ENCODE assay signal across 18 cellular contexts in the genomic region with DNA sequence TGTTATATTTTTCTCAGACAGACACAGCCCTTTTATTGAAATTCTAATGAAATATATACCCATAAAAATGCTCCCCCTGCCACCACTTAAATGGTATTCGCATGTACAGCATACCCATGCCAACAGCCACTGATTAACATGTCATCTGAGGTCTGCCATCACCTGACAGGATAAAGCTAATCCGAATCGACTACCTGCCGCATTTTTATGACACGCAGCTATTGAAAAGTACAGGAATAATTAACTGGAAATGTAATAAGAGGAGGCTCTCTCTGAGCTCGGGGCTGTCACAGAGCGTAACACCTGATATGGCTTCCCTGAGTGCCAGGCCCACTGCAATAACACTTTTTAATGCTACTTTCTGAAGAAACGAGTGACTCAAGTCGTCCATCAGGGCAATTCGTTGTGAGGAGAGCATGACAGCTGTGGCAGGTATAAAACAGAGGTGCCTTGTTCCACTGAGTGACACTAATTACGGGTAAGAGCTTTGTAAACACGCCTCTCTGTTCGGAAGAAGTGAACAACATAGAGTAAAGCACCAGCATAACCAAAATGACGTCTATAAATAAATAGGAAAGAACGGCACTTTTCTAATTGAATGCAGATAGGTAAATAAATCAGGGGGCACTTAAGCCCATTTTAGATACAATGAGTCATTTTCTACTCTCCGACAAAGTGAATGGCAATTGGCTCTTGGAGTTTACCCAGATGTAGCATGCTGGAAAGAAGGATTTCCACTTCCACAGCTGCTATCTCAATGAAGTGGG. TPM values are rescaled to one million over a fixed set of nuclear protein-coding genes. Genes with fewer than 3 reads are reported as not detected.
DNase-seq lines count a peak whose midpoint lies in the region; ATAC-seq and TF ChIP-seq lines count a peak whose summit lies in the region.
"Had no signal": no experiment of that assay in that cellular context is flagged by ENCODE, and none has a peak within 500 bp of the region (broad histone marks: within the 10 kb centered on the region; RNA-seq: fewer than 3 reads in every experiment).

No MANE protein-coding gene starts in this region.

- H3K27ac ChIP-seq in prostate gland = no peak overlapping the region
- H3K27ac ChIP-seq: 22Rv1, lower lobe of right lung had no signal

- no peak for TF ChIP-seq CTCF in prostate gland (IDR thresholded peaks at IDR 0.05)

- H3K4me1 ChIP-seq in prostate gland (replicated peaks) = no peaks in the 10 kb centered on the region
- H3K4me1 ChIP-seq: lower lobe of right lung had no signal

- H3K9me3 ChIP-seq in prostate gland = no peaks in the 10 kb centered on the region
- H3K9me3 ChIP-seq: heart right ventricle, lower lobe of right lung had no signal

- TF ChIP-seq POLR2A in prostate gland (IDR thresholded peaks at IDR 0.05) = no peak

- DNase-seq in DMS 273 (lab: John Stamatoyannopoulos, UW; ENCODE audit: unreplicated experiment) (peak; percentile 24), DMS 273 treated with DMSO at 0.1 percent for 48 hours (lab: John Stamatoyannopoulos, UW) (no peak), NCI-H2081 treated with DMSO at 0.1 percent for 48 hours (lab: John Stamatoyannopoulos, UW) (peak; percentile 89), SHP77 treated with DMSO at 0.1 percent for 48 hours (lab: John Stamatoyannopoulos, UW) (peak; percentile 99), renal cortical epithelial cell (ENCODE audit: low read depth) (peak; percentile 23), prostate gland (ENCODE audit: low spot score) (no peak), NCI-H1694 treated with DMSO at 0.1 percent for 48 hours (lab: John Stamatoyannopoulos, UW) (no peak)
- DNase-seq: activated CD4-positive, alpha-beta T cell treated with anti-CD3 and anti-CD28 coated beads for 4 hours; activated T-cell treated with anti-CD3 and anti-CD28 coated beads, Interleukin-2, amount 50 U/mL, for 24 hours; CD8-positive, alpha-beta T cell; erythroblast; heart right ventricle; lower lobe of right lung; NCI-H1694; T-helper 2 cell had no signal

- no peaks in the 10 kb centered on the region for H3K27me3 ChIP-seq in prostate gland (replicated peaks; ENCODE audit: insufficient read depth)

- H3K4me3 ChIP-seq in prostate gland = no peak overlapping the region
- H3K4me3 ChIP-seq: heart right ventricle, lower lobe of right lung had no signal

- no peak for ATAC-seq in HG02623 (IDR thresholded peaks at IDR 0.05; ENCODE audit: unreplicated experiment)
- ATAC-seq: CD8-positive, alpha-beta T cell; HepG2; lower lobe of right lung had no signal

- no peaks in the 10 kb centered on the region for H3K36me3 ChIP-seq in prostate gland
- H3K36me3 ChIP-seq: heart right ventricle, lower lobe of right lung had no signal

- WGBS in prostate gland = 57% methylated on average over 16 of the region's 16 CpGs

- intact Hi-C loops in prostate gland (cut with DNase I) = no loop called here

RNA-seq across cellular contexts. Expression of a gene that starts 56.6 kb away (rescaled TPM):
- total RNA-seq in renal cortical epithelial cell (6.9 and 14.1 TPM in 2 replicates), prostate gland (1 to 10 TPM in 1 of 2 donors, under 1 TPM in 1; 0.46 to 3.4 TPM)
- total RNA-seq: CD8-positive, alpha-beta T cell had no signal

Comparison
In these comparisons a context has a peak if more than half of its experiments do, and no peak if none do; other contexts are left out.
1. DNase-seq: peak in DMS 273 (single experiment), NCI-H2081 treated with DMSO at 0.1 percent for 48 hours (single experiment), SHP77 treated with DMSO at 0.1 percent for 48 hours (single experiment) and renal cortical epithelial cell (single experiment); none in DMS 273 treated with DMSO at 0.1 percent for 48 hours (single experiment), prostate gland (single experiment) and NCI-H1694 treated with DMSO at 0.1 percent for 48 hours (single experiment).